Comparison of ENCODE assay signal across 12 cellular contexts in genomic region chr2:10398496-10398895, GRCh38. TPM values are rescaled to one million over a fixed set of nuclear protein-coding genes. Genes with fewer than 3 reads are reported as not detected.
DNase-seq lines count a peak whose midpoint lies in the region; ATAC-seq lines count a peak whose summit lies in the region.
"Had no signal": no experiment of that assay in that cellular context is flagged by ENCODE, and none has a peak within 500 bp of the region (broad histone marks: within the 10 kb centered on the region; RNA-seq: fewer than 3 reads in every experiment).

No MANE protein-coding gene starts in this region.

- ATAC-seq in T-cell (replicated peaks in 1 of 4): no peak
- no peak for ATAC-seq in stimulated activated effector memory CD8-positive, alpha-beta T cell treated with anti-CD3 and anti-CD28 coated beads, Interleukin-12 subunit alpha, Interleukin-12 subunit beta, amount 100 ng/mL, for 72 hours

- H3K27ac Mint-ChIP-seq in T-cell (peak overlapping the region; percentile 48 to 71), immature natural killer cell (peak overlapping the region in 5 of 6 donors; percentile 34 to 93 (median 87))
- peak overlapping the region; percentile 80 for H3K27ac Mint-ChIP-seq in stimulated activated effector memory CD8-positive, alpha-beta T cell treated with anti-CD3 and anti-CD28 coated beads, Interleukin-12 subunit alpha, Interleukin-12 subunit beta, amount 100 ng/mL, for 72 hours

- H3K36me3 Mint-ChIP-seq in T-cell (peaks cover 21% of the 10 kb centered on the region), immature natural killer cell (peaks cover 0 to 3% (median 0%) of the 10 kb centered on the region in 3 donors)
- H3K36me3 Mint-ChIP-seq in stimulated activated effector memory CD8-positive, alpha-beta T cell treated with anti-CD3 and anti-CD28 coated beads, Interleukin-12 subunit alpha, Interleukin-12 subunit beta, amount 100 ng/mL, for 72 hours: peaks cover 56% of the 10 kb centered on the region

- CTCF ChIA-PET in T-cell (lab: Charles Lee): no interaction called here

- H3K4me1 Mint-ChIP-seq in T-cell (peaks cover 48 to 53% (median 50%) of the 10 kb centered on the region in 3 donors), immature natural killer cell (peaks cover 41 to 44% of the 10 kb centered on the region in 2 donors)
- peaks cover 52% of the 10 kb centered on the region for H3K4me1 Mint-ChIP-seq in stimulated activated effector memory CD8-positive, alpha-beta T cell treated with anti-CD3 and anti-CD28 coated beads, Interleukin-12 subunit alpha, Interleukin-12 subunit beta, amount 100 ng/mL, for 72 hours

- H3K4me3 Mint-ChIP-seq in T-cell: peak overlapping the region in 1 of 3 donors; percentile 22
- H3K4me3 Mint-ChIP-seq in immature natural killer cell: peak overlapping the region in 2 of 5 donors; percentile 8 to 36
- H3K4me3 Mint-ChIP-seq in stimulated activated effector memory CD8-positive, alpha-beta T cell treated with anti-CD3 and anti-CD28 coated beads, Interleukin-12 subunit alpha, Interleukin-12 subunit beta, amount 100 ng/mL, for 72 hours: no peak overlapping the region
- H3K4me3 Mint-ChIP-seq: H9 had no signal

- H3K27me3 Mint-ChIP-seq in T-cell (no peaks in the 10 kb centered on the region), immature natural killer cell (ENCODE audit: low read depth in 3 of 3) (peaks cover 33 to 53% (median 35%) of the 10 kb centered on the region in 3 donors)

- POLR2A ChIA-PET in T-cell (lab: Charles Lee): no interaction called here

- DNase-seq in SIG-M5 treated with dmso at 0.1 percent for 504 hours (lab: John Stamatoyannopoulos, UW; ENCODE audit: unreplicated experiment) (peak; percentile 86), SIG-M5 (lab: John Stamatoyannopoulos, UW) (no peak), T-cell (no peak), immature natural killer cell (no peak), C1 segment of cervical spinal cord (lab: John Stamatoyannopoulos, UW) (no peak), caudate nucleus (lab: John Stamatoyannopoulos, UW) (no peak), HuH-7.5 (ENCODE audit: low spot score) (no peak)
- DNase-seq in stimulated activated effector memory CD8-positive, alpha-beta T cell treated with anti-CD3 and anti-CD28 coated beads, Interleukin-12 subunit alpha, Interleukin-12 subunit beta, amount 100 ng/mL, for 72 hours (ENCODE audit: low spot score in 2 of 2): no peak
- DNase-seq: 8988T, H9, NCI-H1417, NCI-H526 had no signal

- no peak overlapping the region for H3K27ac ChIP-seq in caudate nucleus (ENCODE audit: low read depth, low read length)

- no peaks in the 10 kb centered on the region for H3K9me3 Mint-ChIP-seq in T-cell
- peaks cover 0 to 4% (median 2%) of the 10 kb centered on the region in 6 donors for H3K9me3 Mint-ChIP-seq in immature natural killer cell
- no peaks in the 10 kb centered on the region for H3K9me3 Mint-ChIP-seq in stimulated activated effector memory CD8-positive, alpha-beta T cell treated with anti-CD3 and anti-CD28 coated beads, Interleukin-12 subunit alpha, Interleukin-12 subunit beta, amount 100 ng/mL, for 72 hours

RNA-seq across cellular contexts. Expression of gene ODC1, which starts 49.6 kb away (rescaled TPM):
- total RNA-seq in T-cell: 100 to 1,000 TPM in 1 of 5 donors, 10 to 100 TPM in 4; 40.6 to 102 (median 53.3) TPM
- polyA plus RNA-seq in immature natural killer cell: 10 to 100 TPM; 31.6 to 62.3 (median 59.0) TPM
